11 cellular contexts compared by ENCODE assay signal in the genomic region with DNA sequence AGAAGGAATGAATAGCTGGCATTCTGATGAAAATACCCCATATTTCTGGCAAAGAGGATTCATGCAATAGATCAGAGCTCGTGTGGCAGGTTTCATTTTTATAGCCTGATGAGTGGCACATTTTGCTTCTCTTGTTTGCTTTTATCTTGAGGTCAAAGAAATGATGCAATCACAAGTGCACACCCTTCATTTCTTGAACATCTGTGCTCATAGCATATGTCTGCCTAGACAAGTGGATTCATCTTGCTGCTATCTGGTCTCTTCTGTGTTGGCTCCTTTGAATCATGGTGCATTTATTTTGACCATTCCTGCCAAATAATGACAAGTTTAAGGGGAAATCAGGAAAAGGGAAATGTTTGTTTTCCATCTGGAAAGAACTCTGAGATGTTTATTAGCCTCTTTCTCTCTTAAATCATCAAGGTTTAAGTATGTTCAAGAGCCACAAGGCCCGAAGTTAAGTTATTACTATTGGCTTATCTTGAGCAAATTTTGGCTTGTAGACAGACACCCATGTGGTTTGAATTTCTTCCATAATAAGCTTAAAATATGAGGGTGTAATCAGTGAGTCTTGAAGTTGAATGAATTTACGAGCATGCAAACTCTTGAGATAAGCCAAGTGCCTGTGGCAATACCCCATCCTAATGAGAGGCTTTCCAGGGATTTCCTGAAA. TPM values are rescaled to one million over a fixed set of nuclear protein-coding genes. Genes with fewer than 3 reads are reported as not detected.
DNase-seq lines count a peak whose midpoint lies in the region; ATAC-seq and TF ChIP-seq lines count a peak whose summit lies in the region.
"Had no signal": no experiment of that assay in that cellular context is flagged by ENCODE, and none has a peak within 500 bp of the region (broad histone marks: within the 10 kb centered on the region; RNA-seq: fewer than 3 reads in every experiment).

No MANE protein-coding gene starts in this region.

- H2BK15ac ChIP-seq in mesenchymal stem cell (ENCODE audit: low read depth, poor library complexity, severe bottlenecking): no peak overlapping the region

- peaks cover 3% of the 10 kb centered on the region for H3K9me3 ChIP-seq in adipocyte (ENCODE audit: control insufficient read depth, low read length)
- H3K9me3 ChIP-seq in mesenchymal stem cell (ENCODE audit: control insufficient read depth, low read length): no peaks in the 10 kb centered on the region

- DNase-seq in HL-60 (ENCODE audit: low read depth in 1 of 2, low spot score in 1 of 2) (peak; percentile 39 to 66), NB4 (ENCODE audit: low read depth) (peak; percentile 85), adipocyte (ENCODE audit: low read depth) (peak; percentile 21), mesenchymal stem cell (peak; percentile 54), D341Med (ENCODE audit: low spot score) (no peak)
- DNase-seq: amniotic stem cell, EL, NCI-H1105 treated with DMSO at 0.1 percent for 48 hours had no signal

- H3K36me3 ChIP-seq in adipocyte (ENCODE audit: control insufficient read depth, insufficient read depth, low read length, severe bottlenecking) (no peaks in the 10 kb centered on the region), mesenchymal stem cell (ENCODE audit: control insufficient read depth in 1 of 2, insufficient read depth in 2 of 2, low read depth in 1 of 2, low read length in 2 of 2) (no peaks in the 10 kb centered on the region)

- TF ChIP-seq CTCF in HL-60 (IDR thresholded peaks at IDR 0.05; ENCODE audit: insufficient read depth, low read length): no peak
- no peak for TF ChIP-seq CTCF in NB4 (IDR thresholded peaks at IDR 0.05; ENCODE audit: low read depth, low read length)

- H3K4me3 ChIP-seq in HL-60 (replicated peaks; ENCODE audit: insufficient read depth, low read length): no peak overlapping the region
- no peak overlapping the region for H3K4me3 ChIP-seq in NB4 (ENCODE audit: low read depth, low read length)
- H3K4me3 ChIP-seq in adipocyte (ENCODE audit: low read length): no peak overlapping the region
- no peak overlapping the region for H3K4me3 ChIP-seq in mesenchymal stem cell (ENCODE audit: insufficient read depth in 1 of 2, low read depth in 1 of 2, low read length in 2 of 2)
- H3K4me3 ChIP-seq: GM23338 had no signal

- no peak overlapping the region for H2BK120ac ChIP-seq in mesenchymal stem cell (ENCODE audit: low read depth, low read length)

- TF ChIP-seq POLR2A in NB4 (IDR thresholded peaks at IDR 0.05; ENCODE audit: extremely low read depth, insufficient read length) (no peak), GM18505 (IDR thresholded peaks at IDR 0.05; ENCODE audit: borderline replicate concordance, extremely low read depth, insufficient read depth, insufficient read length) (no peak)

- H3K27ac ChIP-seq in HL-60 (replicated peaks): no peak overlapping the region
- no peak overlapping the region for H3K27ac ChIP-seq in mesenchymal stem cell (ENCODE audit: low read length, poor library complexity, severe bottlenecking)

- H3K23ac ChIP-seq in mesenchymal stem cell (ENCODE audit: low read length in 2 of 2): no peak overlapping the region

- H3K4me2 ChIP-seq in mesenchymal stem cell (ENCODE audit: low read length, poor library complexity, severe bottlenecking): no peak overlapping the region
- H3K4me2 ChIP-seq: GM23338 had no signal

- no peak overlapping the region for H2BK12ac ChIP-seq in mesenchymal stem cell (ENCODE audit: low read length in 2 of 2)

- no peak overlapping the region for H2BK5ac ChIP-seq in mesenchymal stem cell (ENCODE audit: low read depth, low read length, poor library complexity, severe bottlenecking)

- ATAC-seq in HG03520 (IDR thresholded peaks at IDR 0.05; ENCODE audit: unreplicated experiment) (no peak), GM18505 (IDR thresholded peaks at IDR 0.05; ENCODE audit: unreplicated experiment) (no peak)
- ATAC-seq: GM23338 had no signal

- H4K8ac ChIP-seq in mesenchymal stem cell (ENCODE audit: low read length): no peak overlapping the region

- no peaks in the 10 kb centered on the region for H3K79me1 ChIP-seq in mesenchymal stem cell (replicated peaks; ENCODE audit: low read length, poor library complexity, severe bottlenecking)

- H3K9ac ChIP-seq in adipocyte (ENCODE audit: low read length) (no peak overlapping the region), mesenchymal stem cell (ENCODE audit: low read length) (no peak overlapping the region)

- no peak overlapping the region for H3K18ac ChIP-seq in mesenchymal stem cell (ENCODE audit: low read depth in 1 of 2, low read length in 2 of 2)

- no peak overlapping the region for H4K91ac ChIP-seq in mesenchymal stem cell (ENCODE audit: low read length)

- H3K4me1 ChIP-seq in adipocyte (ENCODE audit: control insufficient read depth, insufficient read depth, low read length) (no peaks in the 10 kb centered on the region), mesenchymal stem cell (ENCODE audit: control insufficient read depth, insufficient read depth, low read depth, low read length) (no peaks in the 10 kb centered on the region)

- no peak overlapping the region for H2AK5ac ChIP-seq in mesenchymal stem cell (ENCODE audit: low read length, severe bottlenecking)

- H2AFZ ChIP-seq in mesenchymal stem cell (ENCODE audit: low read depth, low read length): no peak overlapping the region
- H2AFZ ChIP-seq: GM23338 had no signal

- H3K27me3 ChIP-seq in HL-60 (ENCODE audit: insufficient read depth, poor library complexity, severe bottlenecking): no peaks in the 10 kb centered on the region
- H3K27me3 ChIP-seq in adipocyte (replicated peaks; ENCODE audit: control insufficient read depth, insufficient read depth, low read length): no peaks in the 10 kb centered on the region
- H3K27me3 ChIP-seq in mesenchymal stem cell (ENCODE audit: control insufficient read depth in 1 of 2, insufficient read depth in 1 of 2, low read length in 2 of 2): no peaks in the 10 kb centered on the region

- H3K4ac ChIP-seq in mesenchymal stem cell (ENCODE audit: low read depth in 1 of 2, low read length in 2 of 2): no peak overlapping the region

- H3K14ac ChIP-seq in mesenchymal stem cell (ENCODE audit: low read length in 2 of 2): no peak overlapping the region

- 40% methylated on average over 3 of the region's 3 CpGs for WGBS in mesenchymal stem cell

RNA-seq across cellular contexts. Expression of gene HS3ST1, which starts 59.3 kb away (rescaled TPM):
- polyA plus RNA-seq in mesenchymal stem cell (2013, experiment 1 of 2): 0.07 TPM
- 0.03 TPM for polyA plus RNA-seq in mesenchymal stem cell (2013, experiment 2 of 2)
